In genomic region chr14:58280954-58281787, GRCh38 we compare ENCODE assay signal across 8 cellular contexts. TPM values are rescaled to one million over a fixed set of nuclear protein-coding genes. Genes with fewer than 3 reads are reported as not detected.
DNase-seq lines count a peak whose midpoint lies in the region; ATAC-seq and TF ChIP-seq lines count a peak whose summit lies in the region.

No MANE protein-coding gene starts in this region.

- peak in 5 of 6 experiments; percentile 10 to 59 (median 38) for DNase-seq in stimulated activated naive CD4-positive, alpha-beta T cell (lab: John Stamatoyannopoulos, UW)
- DNase-seq in stimulated activated naive CD4-positive, alpha-beta T cell treated with Interleukin-2 at 50 U/mL for 16 hours (lab: John Stamatoyannopoulos, UW), result no peak
- DNase-seq in HT-29 (ENCODE audit: low spot score), result peak; percentile 21
- DNase-seq in fibroblast of villous mesenchyme (ENCODE audit: low read depth), result peak; percentile 89
- no peak for DNase-seq in osteocyte (ENCODE audit: extremely low spot score, unreplicated experiment)
- no peak for DNase-seq in RPMI8226

- H3K27me3 Mint-ChIP-seq in activated T-helper 17 cell treated with anti-CD3 and anti-CD28 coated beads, Interleukin-2, amount 50 U/mL, for 72 hours, result no peaks in the 10 kb centered on the region
- no peaks in the 10 kb centered on the region for H3K27me3 Mint-ChIP-seq in osteocyte (ENCODE audit: unreplicated experiment)

- peaks cover 99% of the 10 kb centered on the region for H3K36me3 Mint-ChIP-seq in activated T-helper 17 cell treated with anti-CD3 and anti-CD28 coated beads, Interleukin-2, amount 50 U/mL, for 72 hours (ENCODE audit: low read depth)
- H3K36me3 Mint-ChIP-seq in osteocyte (ENCODE audit: unreplicated experiment), result peaks cover 34% of the 10 kb centered on the region

- H3K27ac Mint-ChIP-seq in activated T-helper 17 cell treated with anti-CD3 and anti-CD28 coated beads, Interleukin-2, amount 50 U/mL, for 72 hours, result peak overlapping the region; percentile 93
- peak overlapping the region; percentile 96 for H3K27ac Mint-ChIP-seq in osteocyte (ENCODE audit: unreplicated experiment)

- peak overlapping the region; percentile 23 for H3K4me3 ChIP-seq in fibroblast of villous mesenchyme (ENCODE audit: low read depth, low read length)

- H3K4me1 Mint-ChIP-seq in activated T-helper 17 cell treated with anti-CD3 and anti-CD28 coated beads, Interleukin-2, amount 50 U/mL, for 72 hours, result peaks cover 37% of the 10 kb centered on the region
- peaks cover 34% of the 10 kb centered on the region for H3K4me1 Mint-ChIP-seq in osteocyte (ENCODE audit: unreplicated experiment)

- no peak for TF ChIP-seq CTCF in fibroblast of villous mesenchyme (IDR thresholded peaks at IDR 0.05; ENCODE audit: insufficient read depth, low read depth, low read length)
- no peak for TF ChIP-seq CTCF in osteocyte (IDR thresholded peaks at IDR 0.05)

- ATAC-seq in activated T-helper 17 cell treated with anti-CD3 and anti-CD28 coated beads, Interleukin-2, amount 50 U/mL, for 72 hours (replicated peaks), result peak; percentile 89
- no peak for ATAC-seq in GM18867 (IDR thresholded peaks at IDR 0.05; ENCODE audit: unreplicated experiment)

- no peaks in the 10 kb centered on the region for H3K9me3 Mint-ChIP-seq in activated T-helper 17 cell treated with anti-CD3 and anti-CD28 coated beads, Interleukin-2, amount 50 U/mL, for 72 hours
- no peaks in the 10 kb centered on the region for H3K9me3 Mint-ChIP-seq in osteocyte (ENCODE audit: unreplicated experiment)

- H3K4me3 Mint-ChIP-seq in activated T-helper 17 cell treated with anti-CD3 and anti-CD28 coated beads, Interleukin-2, amount 50 U/mL, for 72 hours, result peak overlapping the region; percentile 71
- peak overlapping the region; percentile 46 for H3K4me3 Mint-ChIP-seq in osteocyte (ENCODE audit: unreplicated experiment)

RNA-seq across cellular contexts. Expression of gene ARID4A, which starts 17.2 kb away (rescaled TPM):
- total RNA-seq in HT-29 (2014; rRNA removed; shearing (Covaris generic)), result 2.9 and 4.7 TPM in 2 replicates
- total RNA-seq in activated T-helper 17 cell treated with anti-CD3 and anti-CD28 coated beads, Interleukin-2, amount 50 U/mL, for 72 hours, result 10 to 100 TPM; 31.2 to 40.8 TPM
- 10.8 and 11.9 TPM in 2 replicates for total RNA-seq in fibroblast of villous mesenchyme
- total RNA-seq in osteocyte, result 19.1 and 22.7 TPM in 2 replicates

RNA-seq across cellular contexts. Expression of gene PSMA3, which starts 36.5 kb away (rescaled TPM):
- total RNA-seq in HT-29 (2014; rRNA removed; shearing (Covaris generic)), result 104 and 112 TPM in 2 replicates
- 100 to 1,000 TPM; 190 to 352 TPM for total RNA-seq in activated T-helper 17 cell treated with anti-CD3 and anti-CD28 coated beads, Interleukin-2, amount 50 U/mL, for 72 hours
- 123 and 159 TPM in 2 replicates for total RNA-seq in fibroblast of villous mesenchyme
- total RNA-seq in osteocyte, result 143 and 156 TPM in 2 replicates

Comparison
In these comparisons a context has a peak if more than half of its experiments do, and no peak if none do; other contexts are left out.
1. DNase-seq: peak in stimulated activated naive CD4-positive, alpha-beta T cell (5 of 6), HT-29 (single experiment) and fibroblast of villous mesenchyme (single experiment); none in stimulated activated naive CD4-positive, alpha-beta T cell treated with Interleukin-2 at 50 U/mL for 16 hours (single experiment), osteocyte (single experiment) and RPMI8226 (single experiment).